ENCODE assay signal across 1 cellular context in the genomic region with DNA sequence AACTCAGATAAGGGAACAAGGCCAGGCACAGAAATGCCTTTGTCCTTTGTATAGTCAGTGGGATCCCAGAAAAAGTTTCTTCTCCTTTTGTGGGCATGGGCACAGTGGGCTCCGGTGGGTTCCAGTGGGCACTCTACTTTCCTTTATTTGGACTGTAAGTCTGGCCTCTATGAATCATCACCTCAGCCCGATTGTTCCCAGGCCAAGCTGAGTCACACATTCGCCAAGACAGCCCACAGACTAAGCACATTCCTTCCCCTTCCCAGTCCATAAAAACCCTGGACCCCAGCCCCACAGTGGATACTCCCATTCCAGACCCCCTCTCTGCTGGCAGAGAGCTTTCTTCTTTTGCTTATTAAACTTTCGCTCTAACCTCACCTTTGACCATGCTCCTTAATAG.
TF ChIP-seq lines count a peak whose summit lies in the region.

No MANE protein-coding gene starts in this region.

TF ChIP-seq in IMR-90, 13 proteins besides CTCF, POLR2A, EP300 and RAD21:
- TF ChIP-seq, protein P1, sequence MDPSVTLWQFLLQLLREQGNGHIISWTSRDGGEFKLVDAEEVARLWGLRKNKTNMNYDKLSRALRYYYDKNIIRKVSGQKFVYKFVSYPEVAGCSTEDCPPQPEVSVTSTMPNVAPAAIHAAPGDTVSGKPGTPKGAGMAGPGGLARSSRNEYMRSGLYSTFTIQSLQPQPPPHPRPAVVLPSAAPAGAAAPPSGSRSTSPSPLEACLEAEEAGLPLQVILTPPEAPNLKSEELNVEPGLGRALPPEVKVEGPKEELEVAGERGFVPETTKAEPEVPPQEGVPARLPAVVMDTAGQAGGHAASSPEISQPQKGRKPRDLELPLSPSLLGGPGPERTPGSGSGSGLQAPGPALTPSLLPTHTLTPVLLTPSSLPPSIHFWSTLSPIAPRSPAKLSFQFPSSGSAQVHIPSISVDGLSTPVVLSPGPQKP (IDR thresholded peaks at IDR 0.05; ENCODE audit: borderline replicate concordance, low read depth, low read length), result no peak
- TF ChIP-seq, protein P2, sequence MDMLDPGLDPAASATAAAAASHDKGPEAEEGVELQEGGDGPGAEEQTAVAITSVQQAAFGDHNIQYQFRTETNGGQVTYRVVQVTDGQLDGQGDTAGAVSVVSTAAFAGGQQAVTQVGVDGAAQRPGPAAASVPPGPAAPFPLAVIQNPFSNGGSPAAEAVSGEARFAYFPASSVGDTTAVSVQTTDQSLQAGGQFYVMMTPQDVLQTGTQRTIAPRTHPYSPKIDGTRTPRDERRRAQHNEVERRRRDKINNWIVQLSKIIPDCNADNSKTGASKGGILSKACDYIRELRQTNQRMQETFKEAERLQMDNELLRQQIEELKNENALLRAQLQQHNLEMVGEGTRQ (IDR thresholded peaks at IDR 0.05; ENCODE audit: low read depth, low read length), result no peak
- TF ChIP-seq MXI1 (IDR thresholded peaks at IDR 0.05; ENCODE audit: borderline replicate concordance, low read depth, low read length) (no peak), MAZ (IDR thresholded peaks at IDR 0.05; ENCODE audit: borderline replicate concordance, low read depth, low read length) (no peak), SMC3 (IDR thresholded peaks at IDR 0.05; ENCODE audit: low read depth, low read length) (no peak), FOS (IDR thresholded peaks at IDR 0.05; ENCODE audit: low read depth, low read length) (0 out of 2 replicates have a peak, but pooled peaks have one; percentile 11), RCOR1 (IDR thresholded peaks at IDR 0.05; ENCODE audit: insufficient replicate concordance, low read length) (no peak)
